Comparison of ENCODE assay signal across 14 cellular contexts in the genomic region with DNA sequence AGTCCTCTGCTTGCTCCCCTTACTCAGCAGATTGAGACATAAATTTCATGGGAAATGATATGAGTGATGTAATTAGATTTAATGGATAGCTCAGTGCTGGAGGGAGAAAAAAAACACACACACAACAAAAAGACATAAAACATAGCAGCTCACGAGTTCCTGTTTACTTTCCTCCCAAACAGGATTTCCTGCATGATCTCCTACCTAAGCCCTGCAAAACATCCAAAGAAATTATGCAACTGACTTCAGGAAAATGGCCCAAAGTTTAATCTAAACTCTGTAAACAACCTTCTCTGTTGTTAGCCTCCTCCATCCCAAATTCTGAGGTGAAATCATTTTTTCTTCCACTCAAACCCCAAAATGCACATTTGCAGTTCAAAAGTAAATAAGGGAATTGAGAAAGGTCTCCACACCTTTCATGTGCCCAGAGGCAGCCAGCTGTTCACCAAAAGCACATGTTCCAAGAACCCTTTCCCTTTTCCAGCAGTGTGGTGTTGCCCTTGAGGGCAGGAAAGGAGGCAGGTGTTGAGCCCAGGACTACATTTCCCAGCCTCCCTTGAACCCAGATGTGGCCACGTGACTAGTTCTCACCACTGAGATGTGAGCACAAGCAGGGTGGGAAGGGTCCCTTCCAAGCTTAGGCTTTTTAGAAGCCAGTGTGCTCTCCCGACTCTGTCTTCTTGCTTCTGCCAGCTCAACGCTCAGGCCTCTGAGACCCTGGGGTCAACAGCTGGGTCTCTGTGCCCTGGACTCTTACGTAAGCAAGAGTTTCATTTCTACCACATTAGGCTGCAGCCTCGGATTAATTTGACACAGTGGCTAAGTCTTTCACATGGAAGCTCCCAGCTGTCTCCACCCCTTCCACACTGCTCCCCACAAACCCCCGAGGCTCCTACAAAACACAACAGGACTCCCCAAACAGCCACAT.
DNase-seq lines count a peak whose midpoint lies in the region; ATAC-seq and TF ChIP-seq lines count a peak whose summit lies in the region.
"Had no signal": no experiment of that assay in that cellular context is flagged by ENCODE, and none has a peak within 500 bp of the region (broad histone marks: within the 10 kb centered on the region; RNA-seq: fewer than 3 reads in every experiment).

No MANE protein-coding gene starts in this region.

- H3K4me2 ChIP-seq in Karpas-422 (ENCODE audit: low read depth, low read length, poor library complexity, severe bottlenecking), result no peak overlapping the region
- no peak overlapping the region for H3K4me2 ChIP-seq in neural progenitor cell

- peaks cover 3% of the 10 kb centered on the region for H3F3A ChIP-seq in neural progenitor cell (ENCODE audit: low read depth)

- H3K27ac Mint-ChIP-seq in neural progenitor cell, result no peak overlapping the region
- H3K27ac Mint-ChIP-seq: activated CD4-positive, alpha-beta memory T cell treated with anti-CD3 and anti-CD28 coated beads, Interleukin-2, amount 10 ng/mL, durations not matched to agents 7 days and 5 days had no signal

- no peaks in the 10 kb centered on the region for H3K9me2 ChIP-seq in Karpas-422 (replicated peaks; ENCODE audit: insufficient read depth, low read length)

- peaks cover 21% of the 10 kb centered on the region for H3K4me1 Mint-ChIP-seq in neural progenitor cell
- H3K4me1 Mint-ChIP-seq: activated CD4-positive, alpha-beta memory T cell treated with anti-CD3 and anti-CD28 coated beads, Interleukin-2, amount 10 ng/mL, durations not matched to agents 7 days and 5 days had no signal

- no peak overlapping the region for H3K27ac ChIP-seq in Karpas-422 (ENCODE audit: low read length)
- no peak overlapping the region for H3K27ac ChIP-seq in neural progenitor cell
- H3K27ac ChIP-seq: ovary had no signal

- no peak for TF ChIP-seq CTCF in neural progenitor cell (IDR thresholded peaks at IDR 0.05)

- H3K4me1 ChIP-seq in Karpas-422 (ENCODE audit: low read length) (no peaks in the 10 kb centered on the region), neural progenitor cell (peaks cover 20% of the 10 kb centered on the region)

- H4K20me1 ChIP-seq in Karpas-422 (ENCODE audit: insufficient read depth, low read depth, low read length), result no peaks in the 10 kb centered on the region
- H4K20me1 ChIP-seq in neural progenitor cell (ENCODE audit: low read depth), result no peaks in the 10 kb centered on the region

- no peak for ATAC-seq in HG03342 (IDR thresholded peaks at IDR 0.05; ENCODE audit: unreplicated experiment)
- no peak for ATAC-seq in HG03439 (IDR thresholded peaks at IDR 0.05; ENCODE audit: unreplicated experiment)

- no peaks in the 10 kb centered on the region for H3K36me3 Mint-ChIP-seq in neural progenitor cell

- no peaks in the 10 kb centered on the region for H3K27me3 Mint-ChIP-seq in neural progenitor cell (ENCODE audit: insufficient read depth, low read depth)
- H3K27me3 Mint-ChIP-seq: activated CD4-positive, alpha-beta memory T cell treated with anti-CD3 and anti-CD28 coated beads, Interleukin-2, amount 10 ng/mL, durations not matched to agents 7 days and 5 days had no signal

- no peak overlapping the region for H2AFZ ChIP-seq in Karpas-422 (ENCODE audit: low read length)
- no peak overlapping the region for H2AFZ ChIP-seq in neural progenitor cell (replicated peaks)

- H3K36me3 ChIP-seq in Karpas-422 (ENCODE audit: insufficient read depth, low read length) (no peaks in the 10 kb centered on the region), neural progenitor cell (no peaks in the 10 kb centered on the region)
- H3K36me3 ChIP-seq: ovary had no signal

- H3K4me3 ChIP-seq in Karpas-422 (ENCODE audit: low read length) (no peak overlapping the region), neural progenitor cell (no peak overlapping the region)
- H3K4me3 ChIP-seq: ovary had no signal

- H3K9me3 ChIP-seq in Karpas-422 (ENCODE audit: low read length) (no peaks in the 10 kb centered on the region), neural progenitor cell (ENCODE audit: low read depth) (no peaks in the 10 kb centered on the region)
- H3K9me3 ChIP-seq: ovary had no signal

- DNase-seq in NCI-H1417 (lab: John Stamatoyannopoulos, UW) (peak in 2 of 3 experiments; percentile 37 to 63), NCI-H1417 treated with DMSO at 0.1 percent for 48 hours (lab: John Stamatoyannopoulos, UW) (no peak), Karpas-422 (peak; percentile 49), ecto neural progenitor cell (ENCODE audit: low spot score) (peak; percentile 73), neural progenitor cell (ENCODE audit: low spot score) (peak; percentile 78), islet precursor cell (no peak)
- DNase-seq: activated CD4-positive, alpha-beta memory T cell treated with anti-CD3 and anti-CD28 coated beads, Interleukin-2, amount 10 ng/mL, durations not matched to agents 7 days and 5 days; Calu3; NCI-H1048; ovary; SHP77; substantia nigra had no signal

- H3K9me3 Mint-ChIP-seq in neural progenitor cell, result peaks cover 2% of the 10 kb centered on the region
- H3K9me3 Mint-ChIP-seq: activated CD4-positive, alpha-beta memory T cell treated with anti-CD3 and anti-CD28 coated beads, Interleukin-2, amount 10 ng/mL, durations not matched to agents 7 days and 5 days had no signal

- H3K27me3 ChIP-seq in Karpas-422 (ENCODE audit: low read length), result no peaks in the 10 kb centered on the region
- no peaks in the 10 kb centered on the region for H3K27me3 ChIP-seq in neural progenitor cell
- H3K27me3 ChIP-seq: ovary had no signal

- H3K4me3 Mint-ChIP-seq in neural progenitor cell, result no peak overlapping the region
- H3K4me3 Mint-ChIP-seq: activated CD4-positive, alpha-beta memory T cell treated with anti-CD3 and anti-CD28 coated beads, Interleukin-2, amount 10 ng/mL, durations not matched to agents 7 days and 5 days had no signal

- H3K79me2 ChIP-seq in Karpas-422 (ENCODE audit: low read length) (no peaks in the 10 kb centered on the region), neural progenitor cell (ENCODE audit: low read depth) (no peaks in the 10 kb centered on the region)

- H3K9ac ChIP-seq in Karpas-422 (ENCODE audit: low read length) (no peak overlapping the region), neural progenitor cell (no peak overlapping the region)

Comparison
In these comparisons a context has a peak if more than half of its experiments do, and no peak if none do; other contexts are left out.
1. DNase-seq: peak in NCI-H1417 (2 of 3), Karpas-422 (single experiment), ecto neural progenitor cell (single experiment) and neural progenitor cell (single experiment); none in NCI-H1417 treated with DMSO at 0.1 percent for 48 hours (single experiment) and islet precursor cell (single experiment).